In genomic region chr2:80715433-80715832, GRCh38 we compare ENCODE assay signal across 33 cellular contexts.
"Had no signal": no experiment of that assay in that cellular context is flagged by ENCODE, and none has a peak within 500 bp of the region (broad histone marks: within the 10 kb centered on the region; RNA-seq: fewer than 3 reads in every experiment).

No MANE protein-coding gene starts in this region.

- H3K27ac Mint-ChIP-seq: T-cell had no signal

- H3K4me1 ChIP-seq: SJCRH30 had no signal

- H3K4me1 Mint-ChIP-seq: T-cell had no signal

- H3K27me3 ChIP-seq: MG63, SJCRH30 had no signal

- H3K36me3 ChIP-seq: MG63, SJCRH30 had no signal

- H3K4me3 ChIP-seq: MG63, PC-9, SJCRH30, SK-N-MC had no signal

- DNase-seq: Kasumi-1, MG63, NCI-H1048, NCI-H1092 treated with DMSO at 0.1 percent for 48 hours, NCI-H1105 treated with DMSO at 0.1 percent for 48 hours, NCI-H1417, NCI-H1436, NCI-H146, NCI-H1694, NCI-H187, NCI-H1930, NCI-H2029 treated with DMSO at 0.1 percent for 48 hours, NCI-H2081 treated with DMSO at 0.1 percent for 48 hours, NCI-H2107, NCI-H2171, NCI-H226, NCI-H446 treated with DMSO at 0.1 percent for 48 hours, NCI-H510A, NCI-H524, NCI-H526, NCI-H69, NCI-H748 treated with DMSO at 0.1 percent for 48 hours, NCI-H82, PC-9, SHP77, SIG-M5, SJCRH30, T-cell had no signal

- H3K4me3 Mint-ChIP-seq: T-cell had no signal

- ATAC-seq: Panc1, Right ventricle myocardium inferior, SK-N-SH treated with all-trans-retinoic acid at 6 μM for 48 hours, T-cell had no signal

- H3K27me3 Mint-ChIP-seq: T-cell had no signal

- H3K4me2 ChIP-seq: PC-9 had no signal

- H2AFZ ChIP-seq: PC-9 had no signal

- H3K36me3 Mint-ChIP-seq: T-cell had no signal

- H3K9me3 ChIP-seq: MG63, SJCRH30 had no signal

- H3K27ac ChIP-seq: PC-9, RWPE1, SJCRH30, SK-N-MC had no signal
